ENCODE assay signal across 1 cellular context in the genomic region with DNA sequence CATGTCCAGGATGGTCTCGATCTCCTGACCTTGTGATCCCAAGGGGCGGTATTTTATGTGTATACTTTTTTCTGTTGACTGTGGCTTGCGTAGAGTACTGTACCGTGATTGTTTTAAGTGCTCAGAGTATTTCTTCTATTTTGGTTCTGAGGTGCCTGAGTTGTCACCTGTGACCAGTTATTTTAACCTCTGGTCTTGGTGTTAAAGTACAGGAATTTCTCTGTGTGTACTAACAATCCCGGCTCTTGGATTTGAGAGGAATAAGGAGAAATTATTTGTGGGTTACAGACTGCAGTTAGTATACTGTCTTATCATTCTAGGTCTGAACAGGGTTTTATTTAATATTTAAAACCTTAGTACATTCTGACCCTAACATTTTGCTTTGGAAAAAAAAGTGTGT.
TF ChIP-seq lines count a peak whose summit lies in the region.

No MANE protein-coding gene starts in this region.

TF ChIP-seq in K562, 482 proteins besides CTCF, POLR2A, EP300 and RAD21:
- TF ChIP-seq ZZZ3 (IDR thresholded peaks at IDR 0.05) = no peak
- no peak for TF ChIP-seq SMAD1 (IDR thresholded peaks at IDR 0.05; ENCODE audit: low read depth, low read length, partially characterized antibody)
- TF ChIP-seq BACH1 (tag; IDR thresholded peaks at IDR 0.05) = no peak
- TF ChIP-seq RCOR1 (IDR thresholded peaks at IDR 0.05; ENCODE audit: borderline replicate concordance in 1 of 2, low read depth in 2 of 2, low read length in 2 of 2) = no peak
- TF ChIP-seq, protein P1, sequence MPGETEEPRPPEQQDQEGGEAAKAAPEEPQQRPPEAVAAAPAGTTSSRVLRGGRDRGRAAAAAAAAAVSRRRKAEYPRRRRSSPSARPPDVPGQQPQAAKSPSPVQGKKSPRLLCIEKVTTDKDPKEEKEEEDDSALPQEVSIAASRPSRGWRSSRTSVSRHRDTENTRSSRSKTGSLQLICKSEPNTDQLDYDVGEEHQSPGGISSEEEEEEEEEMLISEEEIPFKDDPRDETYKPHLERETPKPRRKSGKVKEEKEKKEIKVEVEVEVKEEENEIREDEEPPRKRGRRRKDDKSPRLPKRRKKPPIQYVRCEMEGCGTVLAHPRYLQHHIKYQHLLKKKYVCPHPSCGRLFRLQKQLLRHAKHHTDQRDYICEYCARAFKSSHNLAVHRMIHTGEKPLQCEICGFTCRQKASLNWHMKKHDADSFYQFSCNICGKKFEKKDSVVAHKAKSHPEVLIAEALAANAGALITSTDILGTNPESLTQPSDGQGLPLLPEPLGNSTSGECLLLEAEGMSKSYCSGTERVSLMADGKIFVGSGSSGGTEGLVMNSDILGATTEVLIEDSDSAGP (CRISPR knock-in tag; IDR thresholded peaks at IDR 0.05) = no peak
- no peak for TF ChIP-seq MAZ (CRISPR knock-in tag; conservative IDR thresholded peaks at IDR 0.05 in 1 of 2, IDR thresholded peaks at IDR 0.05 in 1 of 2)
- no peak for TF ChIP-seq HDAC1 (IDR thresholded peaks at IDR 0.05)
- no peak for TF ChIP-seq POLR3A (IDR thresholded peaks at IDR 0.05; ENCODE audit: borderline replicate concordance, extremely low read depth, insufficient read depth, insufficient read length)
- no peak for TF ChIP-seq ELF2 (CRISPR knock-in tag; IDR thresholded peaks at IDR 0.05)
- TF ChIP-seq HIVEP1 (CRISPR knock-in tag; IDR thresholded peaks at IDR 0.05) = no peak
- TF ChIP-seq TEAD4 (IDR thresholded peaks at IDR 0.05; ENCODE audit: low read length) = no peak
- TF ChIP-seq TEAD4 (CRISPR knock-in tag; IDR thresholded peaks at IDR 0.05; ENCODE audit: borderline replicate concordance) = no peak
- TF ChIP-seq, protein P2, sequence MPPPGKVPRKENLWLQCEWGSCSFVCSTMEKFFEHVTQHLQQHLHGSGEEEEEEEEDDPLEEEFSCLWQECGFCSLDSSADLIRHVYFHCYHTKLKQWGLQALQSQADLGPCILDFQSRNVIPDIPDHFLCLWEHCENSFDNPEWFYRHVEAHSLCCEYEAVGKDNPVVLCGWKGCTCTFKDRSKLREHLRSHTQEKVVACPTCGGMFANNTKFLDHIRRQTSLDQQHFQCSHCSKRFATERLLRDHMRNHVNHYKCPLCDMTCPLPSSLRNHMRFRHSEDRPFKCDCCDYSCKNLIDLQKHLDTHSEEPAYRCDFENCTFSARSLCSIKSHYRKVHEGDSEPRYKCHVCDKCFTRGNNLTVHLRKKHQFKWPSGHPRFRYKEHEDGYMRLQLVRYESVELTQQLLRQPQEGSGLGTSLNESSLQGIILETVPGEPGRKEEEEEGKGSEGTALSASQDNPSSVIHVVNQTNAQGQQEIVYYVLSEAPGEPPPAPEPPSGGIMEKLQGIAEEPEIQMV (tag; conservative IDR thresholded peaks at IDR 0.05; ENCODE audit: low read depth) = no peak
- no peak for TF ChIP-seq POLR2B (IDR thresholded peaks at IDR 0.05; ENCODE audit: low read depth, partially characterized antibody)
TF ChIP-seq in K562: peak in this region for 0.
